9 cellular contexts compared by ENCODE assay signal in the genomic region with DNA sequence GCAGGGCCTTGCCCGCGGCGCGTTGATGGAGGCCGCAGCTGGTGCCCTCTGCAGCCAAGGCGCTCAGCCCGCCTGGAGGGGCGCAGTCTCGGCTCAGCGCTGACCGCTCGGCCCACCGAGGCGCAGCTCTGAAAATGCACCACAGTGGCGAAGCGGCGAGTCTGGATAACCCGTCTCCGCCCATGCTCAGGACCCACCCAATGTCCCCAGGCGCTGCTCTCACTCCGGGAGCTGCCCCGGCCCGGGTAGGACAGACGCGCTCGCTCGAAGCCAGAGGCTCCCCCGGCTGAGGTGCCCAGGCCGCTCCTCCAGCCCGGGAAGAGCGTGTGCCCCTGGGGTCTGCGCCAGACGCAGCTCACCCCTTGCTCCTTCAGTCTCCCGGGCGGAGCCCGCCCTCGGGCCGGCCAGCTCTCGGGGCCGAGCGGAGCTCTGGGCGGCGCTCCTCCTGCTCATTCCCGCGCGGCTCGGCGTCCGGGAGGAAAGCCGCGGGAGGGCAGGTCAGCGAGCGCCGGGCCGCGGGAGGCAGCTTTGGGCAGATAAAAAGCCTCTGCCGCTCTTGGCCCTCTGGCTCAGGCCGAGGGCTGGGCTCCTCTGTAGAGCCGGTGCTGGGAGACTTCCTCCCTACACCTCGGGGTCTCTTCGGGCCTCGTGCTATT. TPM values are rescaled to one million over a fixed set of nuclear protein-coding genes. Genes with fewer than 3 reads are reported as not detected.
DNase-seq lines count a peak whose midpoint lies in the region; TF ChIP-seq lines count a peak whose summit lies in the region.
"Had no signal": no experiment of that assay in that cellular context is flagged by ENCODE, and none has a peak within 500 bp of the region (broad histone marks: within the 10 kb centered on the region; RNA-seq: fewer than 3 reads in every experiment).

No MANE protein-coding gene starts in this region.

- H3K4me1 Mint-ChIP-seq in HFFc6 (ENCODE audit: low read depth): peaks cover 71% of the 10 kb centered on the region

- no peak overlapping the region for H3K27ac Mint-ChIP-seq in HFFc6

- H3K9me3 Mint-ChIP-seq in HFFc6: no peaks in the 10 kb centered on the region

- H3K27ac ChIP-seq in breast epithelium (no peak overlapping the region), layer of hippocampus (ENCODE audit: low read depth, low read length) (peak overlapping the region; percentile 71), stomach (no peak overlapping the region)
- H3K27ac ChIP-seq: neutrophil had no signal

- H3K4me3 ChIP-seq in breast epithelium (peak overlapping the region; percentile 45 to 79 (median 50)), stomach (peak overlapping the region; percentile 42 to 61 (median 47))

- 1 to 3% (median 2%) methylated on average over 14 to 62 of the region's 62 CpGs for WGBS in stomach, 5 donors

- H3K27me3 ChIP-seq in breast epithelium (peaks cover 5 to 54% of the 10 kb centered on the region in 2 donors), layer of hippocampus (ENCODE audit: control insufficient read depth, insufficient read depth, low read length) (peaks cover 25% of the 10 kb centered on the region), stomach (peaks cover 37 to 58% (median 56%) of the 10 kb centered on the region in 3 donors)

- no peak for TF ChIP-seq POLR2A in breast epithelium (IDR thresholded peaks at IDR 0.05)
- TF ChIP-seq POLR2A in stomach (IDR thresholded peaks at IDR 0.05): no peak

- intact Hi-C loops in breast epithelium (cut with DNase I; ENCODE audit: low total_unique reads) (no loop called here), stomach (cut with DNase I; ENCODE audit: low total_unique reads) (no loop called here)

- H3K4me1 ChIP-seq in breast epithelium (peaks cover 14 to 16% of the 10 kb centered on the region in 2 donors), stomach (peaks cover 35 to 55% (median 48%) of the 10 kb centered on the region in 4 donors)

- H3K36me3 ChIP-seq in breast epithelium (no peaks in the 10 kb centered on the region), stomach (peaks cover 0 to 8% (median 5%) of the 10 kb centered on the region in 4 donors)

- H3K36me3 Mint-ChIP-seq in HFFc6 (ENCODE audit: low read depth): peaks cover 9% of the 10 kb centered on the region

- peak; percentile 8; the same call in 1 of the 2 replicates for TF ChIP-seq CTCF in HFFc6 (IDR thresholded peaks at IDR 0.05)
- TF ChIP-seq CTCF in breast epithelium (IDR thresholded peaks at IDR 0.05): no peak
- no peak for TF ChIP-seq CTCF in stomach (IDR thresholded peaks at IDR 0.05)

- no peak for TF ChIP-seq EP300 in stomach (IDR thresholded peaks at IDR 0.05)

- H3K4me3 Mint-ChIP-seq in HFFc6: peak overlapping the region; percentile 83

- H3K9me3 ChIP-seq in breast epithelium (no peaks in the 10 kb centered on the region), stomach (no peaks in the 10 kb centered on the region)
- H3K9me3 ChIP-seq: neutrophil had no signal

- DNase-seq in activated T-cell treated with anti-CD3 and anti-CD28 coated beads, Interleukin-2, amount 50 U/mL, for 1 hour: peak; percentile 32
- no peak for DNase-seq in activated T-cell treated with anti-CD3 and anti-CD28 coated beads for 4 hours
- DNase-seq in HFFc6: peak; percentile 19
- peak; percentile 47 for DNase-seq in NCI-H748 treated with DMSO at 0.1 percent for 48 hours (lab: John Stamatoyannopoulos, UW)
- no peak for DNase-seq in breast epithelium (ENCODE audit: low spot score in 2 of 2)
- no peak for DNase-seq in stomach
- no peak for DNase-seq in NCI-H2029 treated with DMSO at 0.1 percent for 48 hours (lab: John Stamatoyannopoulos, UW)

- peaks cover 42% of the 10 kb centered on the region for H3K27me3 Mint-ChIP-seq in HFFc6 (ENCODE audit: insufficient read depth)

RNA-seq across cellular contexts. Expression of gene TBR1, which starts 1.6 kb away (rescaled TPM):
- total RNA-seq in HFFc6 (2021; fragmentation: NEBNext Ultra II Directional; extraction: Animal tissue kit (Norgen Biotek cat#: 25700)): under 1 TPM in 1 of 6 experiments, not detected in 5; 0.02 TPM
- total RNA-seq in breast epithelium (under 1 TPM in 2 of 3 donors, not detected in 1; 0.33 to 0.64 TPM), stomach (not detected)
- polyA plus RNA-seq in stomach: not detected

Comparison
In these comparisons a context has a peak if more than half of its experiments do, and no peak if none do; other contexts are left out.
1. DNase-seq: peak in activated T-cell treated with anti-CD3 and anti-CD28 coated beads, Interleukin-2, amount 50 U/mL, for 1 hour (single experiment), HFFc6 (single experiment) and NCI-H748 treated with DMSO at 0.1 percent for 48 hours (single experiment); none in activated T-cell treated with anti-CD3 and anti-CD28 coated beads for 4 hours (single experiment), breast epithelium (0 of 2), stomach (single experiment) and NCI-H2029 treated with DMSO at 0.1 percent for 48 hours (single experiment).